Comparison of ENCODE assay signal across 17 cellular contexts in the genomic region with DNA sequence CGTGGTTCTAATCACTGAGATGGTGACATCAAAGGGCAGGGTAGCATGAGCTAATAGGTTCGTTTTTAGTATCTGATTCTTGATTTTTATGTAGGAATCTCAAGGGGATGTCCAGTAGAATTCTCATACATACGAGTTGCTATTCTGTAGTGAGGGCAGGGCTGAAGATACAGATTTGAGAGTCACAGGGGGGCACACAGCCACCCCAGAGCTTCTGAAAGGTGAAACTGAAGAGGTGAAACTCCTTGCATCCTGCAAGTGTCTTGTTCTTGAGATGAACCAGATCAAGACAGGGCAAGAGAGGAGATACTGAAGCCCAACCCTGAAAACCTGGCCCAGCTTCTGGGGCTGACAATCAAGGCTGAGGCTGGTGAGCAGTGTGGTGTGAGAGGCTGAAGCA. TPM values are rescaled to one million over a fixed set of nuclear protein-coding genes. Genes with fewer than 3 reads are reported as not detected.
DNase-seq lines count a peak whose midpoint lies in the region; ATAC-seq and TF ChIP-seq lines count a peak whose summit lies in the region.
"Had no signal": no experiment of that assay in that cellular context is flagged by ENCODE, and none has a peak within 500 bp of the region (broad histone marks: within the 10 kb centered on the region; RNA-seq: fewer than 3 reads in every experiment).

No MANE protein-coding gene starts in this region.

- no TSS peak for BruUV-seq in PC-3 (replicated peaks; lab: Mats Ljungman, UMichigan)

- peak overlapping the region; percentile 16 for H3K27ac Mint-ChIP-seq in activated CD4-positive, alpha-beta memory T cell treated with anti-CD3 and anti-CD28 coated beads for 36 hours
- H3K27ac Mint-ChIP-seq in activated CD4-positive, alpha-beta memory T cell treated with anti-CD3 and anti-CD28 coated beads, Interleukin-2, amount 10 ng/mL, durations not matched to agents 7 days and 5 days: no peak overlapping the region
- H3K27ac Mint-ChIP-seq in chondrocyte (ENCODE audit: unreplicated experiment): peak overlapping the region; percentile 20
- H3K27ac Mint-ChIP-seq in effector memory CD8-positive, alpha-beta T cell: no peak overlapping the region
- H3K27ac Mint-ChIP-seq: activated naive CD4-positive, alpha-beta T cell treated with anti-CD3 and anti-CD28 coated beads, Interleukin-2, amount 10 ng/mL, durations not matched to agents 7 days and 5 days; dendritic cell treated with granulocyte-macrophage colony-stimulating factor and Interleukin-4, amounts not matched to agents 40 ng/mL and 50 ng/mL, for 4 days had no signal

- no peak overlapping the region for H3K9ac ChIP-seq in PC-3 (ENCODE audit: low read length)
- H3K9ac ChIP-seq: parathyroid adenoma had no signal

- H3K4me3 Mint-ChIP-seq in activated CD4-positive, alpha-beta memory T cell treated with anti-CD3 and anti-CD28 coated beads for 36 hours: no peak overlapping the region
- H3K4me3 Mint-ChIP-seq in activated CD4-positive, alpha-beta memory T cell treated with anti-CD3 and anti-CD28 coated beads, Interleukin-2, amount 10 ng/mL, durations not matched to agents 7 days and 5 days: no peak overlapping the region
- H3K4me3 Mint-ChIP-seq in chondrocyte (ENCODE audit: unreplicated experiment): no peak overlapping the region
- H3K4me3 Mint-ChIP-seq in effector memory CD8-positive, alpha-beta T cell: no peak overlapping the region
- H3K4me3 Mint-ChIP-seq: activated naive CD4-positive, alpha-beta T cell treated with anti-CD3 and anti-CD28 coated beads, Interleukin-2, amount 10 ng/mL, durations not matched to agents 7 days and 5 days; dendritic cell treated with granulocyte-macrophage colony-stimulating factor and Interleukin-4, amounts not matched to agents 40 ng/mL and 50 ng/mL, for 4 days had no signal

- POLR2A ChIA-PET in activated CD4-positive, alpha-beta memory T cell treated with anti-CD3 and anti-CD28 coated beads for 36 hours (lab: Charles Lee): interaction anchor here (0.7 kb wide), 1 partner anchor 113 kb away, joined by 3 read pairs; no protein-coding TSS in a partner anchor
- POLR2A ChIA-PET in activated CD4-positive, alpha-beta memory T cell treated with anti-CD3 and anti-CD28 coated beads, Interleukin-2, amount 10 ng/mL, durations not matched to agents 7 days and 5 days (lab: Charles Lee): no interaction called here
- POLR2A ChIA-PET in PC-3 (lab: Charles Lee; ENCODE audit: unreplicated experiment): no interaction called here

- no peaks in the 10 kb centered on the region for H3F3A ChIP-seq in PC-3 (ENCODE audit: low read length, unreplicated experiment)

- no peaks in the 10 kb centered on the region for H3K27me3 Mint-ChIP-seq in activated CD4-positive, alpha-beta memory T cell treated with anti-CD3 and anti-CD28 coated beads for 36 hours
- peaks cover 2% of the 10 kb centered on the region for H3K27me3 Mint-ChIP-seq in activated CD4-positive, alpha-beta memory T cell treated with anti-CD3 and anti-CD28 coated beads, Interleukin-2, amount 10 ng/mL, durations not matched to agents 7 days and 5 days
- no peaks in the 10 kb centered on the region for H3K27me3 Mint-ChIP-seq in chondrocyte (ENCODE audit: low read depth)
- peaks cover 16 to 30% of the 10 kb centered on the region in 2 donors for H3K27me3 Mint-ChIP-seq in effector memory CD8-positive, alpha-beta T cell
- H3K27me3 Mint-ChIP-seq: dendritic cell treated with granulocyte-macrophage colony-stimulating factor and Interleukin-4, amounts not matched to agents 40 ng/mL and 50 ng/mL, for 4 days had no signal

- no peaks in the 10 kb centered on the region for H3K27me3 ChIP-seq in PC-3 (ENCODE audit: low read length)
- H3K27me3 ChIP-seq: suprapubic skin had no signal

- intact Hi-C loops in activated CD4-positive, alpha-beta memory T cell treated with anti-CD3 and anti-CD28 coated beads for 36 hours (cut with micrococcal nuclease): loop anchor here (1.0 to 2.0 kb wide), 2 partner anchors 13 to 36 kb away; a partner anchor contains a TSS
- intact Hi-C loops in PC-3 (cut with micrococcal nuclease): no loop called here

- no peaks in the 10 kb centered on the region for H3K9me3 ChIP-seq in PC-3 (ENCODE audit: low read length)
- H3K9me3 ChIP-seq: suprapubic skin had no signal

- H3K4me1 ChIP-seq in PC-3 (ENCODE audit: insufficient read depth, low read length): peaks cover 10% of the 10 kb centered on the region; the same call in 1 of the 2 replicates
- H3K4me1 ChIP-seq: parathyroid adenoma, suprapubic skin had no signal

- H3K79me2 ChIP-seq in PC-3 (ENCODE audit: low read length): no peaks in the 10 kb centered on the region
- H3K79me2 ChIP-seq: parathyroid adenoma had no signal

- H3K4me3 ChIP-seq in PC-3 (ENCODE audit: low read length): no peak overlapping the region
- H3K4me3 ChIP-seq: suprapubic skin had no signal

- TF ChIP-seq CTCF in chondrocyte (IDR thresholded peaks at IDR 0.05) (no peak), PC-3 (conservative IDR thresholded peaks at IDR 0.05; ENCODE audit: low read depth, low read length) (no peak)

- peaks cover 32% of the 10 kb centered on the region for H3K4me1 Mint-ChIP-seq in activated CD4-positive, alpha-beta memory T cell treated with anti-CD3 and anti-CD28 coated beads for 36 hours (ENCODE audit: low read depth)
- H3K4me1 Mint-ChIP-seq in activated CD4-positive, alpha-beta memory T cell treated with anti-CD3 and anti-CD28 coated beads, Interleukin-2, amount 10 ng/mL, durations not matched to agents 7 days and 5 days: peaks cover 7% of the 10 kb centered on the region
- peaks cover 27% of the 10 kb centered on the region for H3K4me1 Mint-ChIP-seq in chondrocyte (ENCODE audit: low read depth)
- H3K4me1 Mint-ChIP-seq in effector memory CD8-positive, alpha-beta T cell (ENCODE audit: low read depth in 2 of 2): no peaks in the 10 kb centered on the region

- CTCF ChIA-PET in activated CD4-positive, alpha-beta memory T cell treated with anti-CD3 and anti-CD28 coated beads for 36 hours (lab: Charles Lee): interaction anchor here (0.6 to 2.8 kb wide), 6 partner anchors 12 to 170 kb away, joined by 3 to 13 read pairs (median 4); no protein-coding TSS in a partner anchor
- CTCF ChIA-PET in activated CD4-positive, alpha-beta memory T cell treated with anti-CD3 and anti-CD28 coated beads, Interleukin-2, amount 10 ng/mL, durations not matched to agents 7 days and 5 days (lab: Charles Lee): interaction anchor here (0.8 to 1.6 kb wide), 3 partner anchors 11 to 146 kb away, joined by 3 to 7 read pairs (median 5); no protein-coding TSS in a partner anchor
- CTCF ChIA-PET in PC-3 (lab: Charles Lee): no interaction called here

- no peak for DNase-seq in activated CD4-positive, alpha-beta memory T cell treated with anti-CD3 and anti-CD28 coated beads for 36 hours
- no peak for DNase-seq in activated CD4-positive, alpha-beta memory T cell treated with anti-CD3 and anti-CD28 coated beads, Interleukin-2, amount 10 ng/mL, durations not matched to agents 7 days and 5 days
- DNase-seq in chondrocyte (ENCODE audit: low spot score) (no peak), PC-3 (no peak), COR-L47 (lab: John Stamatoyannopoulos, UW) (no peak)
- DNase-seq in effector memory CD8-positive, alpha-beta T cell: no peak
- DNase-seq: activated CD4-positive, CD25-positive, alpha-beta regulatory T cell; activated naive CD4-positive, alpha-beta T cell treated with anti-CD3 and anti-CD28 coated beads, Interleukin-2, amount 10 ng/mL, durations not matched to agents 7 days and 5 days; KBM-7; left ventricle myocardium superior; stimulated activated CD4-positive, alpha-beta T cell treated with anti-CD3 and anti-CD28 coated beads, Interleukin-4, amount 100 ng/mL, for 1 hour had no signal

- peak; percentile 90 for ATAC-seq in GM21529 (IDR thresholded peaks at IDR 0.05; ENCODE audit: unreplicated experiment)
- peak; percentile 83 for ATAC-seq in HG03066 (IDR thresholded peaks at IDR 0.05; ENCODE audit: low read depth, unreplicated experiment)
- no peak for ATAC-seq in PC-3
- no peak for ATAC-seq in effector memory CD8-positive, alpha-beta T cell (replicated peaks)
- ATAC-seq: left ventricle myocardium superior had no signal

- H4K20me1 ChIP-seq in PC-3 (ENCODE audit: low read length): no peaks in the 10 kb centered on the region

- no peaks in the 10 kb centered on the region for H3K36me3 Mint-ChIP-seq in activated CD4-positive, alpha-beta memory T cell treated with anti-CD3 and anti-CD28 coated beads for 36 hours
- H3K36me3 Mint-ChIP-seq in activated CD4-positive, alpha-beta memory T cell treated with anti-CD3 and anti-CD28 coated beads, Interleukin-2, amount 10 ng/mL, durations not matched to agents 7 days and 5 days (ENCODE audit: low read depth): no peaks in the 10 kb centered on the region
- no peaks in the 10 kb centered on the region for H3K36me3 Mint-ChIP-seq in chondrocyte (ENCODE audit: low read depth)
- no peaks in the 10 kb centered on the region for H3K36me3 Mint-ChIP-seq in effector memory CD8-positive, alpha-beta T cell (ENCODE audit: insufficient read depth)
- H3K36me3 Mint-ChIP-seq: activated naive CD4-positive, alpha-beta T cell treated with anti-CD3 and anti-CD28 coated beads, Interleukin-2, amount 10 ng/mL, durations not matched to agents 7 days and 5 days had no signal

- no peak overlapping the region for H2AFZ ChIP-seq in PC-3 (ENCODE audit: low read length)
- H2AFZ ChIP-seq: parathyroid adenoma had no signal

- H3K27ac ChIP-seq in PC-3 (ENCODE audit: low read length): no peak overlapping the region
- H3K27ac ChIP-seq: parathyroid adenoma, suprapubic skin had no signal

- H3K36me3 ChIP-seq in PC-3 (ENCODE audit: low read depth, low read length): no peaks in the 10 kb centered on the region
- H3K36me3 ChIP-seq: suprapubic skin had no signal

- no peak overlapping the region for H3K4me2 ChIP-seq in PC-3 (ENCODE audit: low read length)

- H3K9me3 Mint-ChIP-seq in activated CD4-positive, alpha-beta memory T cell treated with anti-CD3 and anti-CD28 coated beads for 36 hours: no peaks in the 10 kb centered on the region
- no peaks in the 10 kb centered on the region for H3K9me3 Mint-ChIP-seq in activated CD4-positive, alpha-beta memory T cell treated with anti-CD3 and anti-CD28 coated beads, Interleukin-2, amount 10 ng/mL, durations not matched to agents 7 days and 5 days
- H3K9me3 Mint-ChIP-seq in chondrocyte (ENCODE audit: low read depth): no peaks in the 10 kb centered on the region
- H3K9me3 Mint-ChIP-seq in effector memory CD8-positive, alpha-beta T cell: no peaks in the 10 kb centered on the region
- H3K9me3 Mint-ChIP-seq: activated naive CD4-positive, alpha-beta T cell treated with anti-CD3 and anti-CD28 coated beads, Interleukin-2, amount 10 ng/mL, durations not matched to agents 7 days and 5 days; dendritic cell treated with granulocyte-macrophage colony-stimulating factor and Interleukin-4, amounts not matched to agents 40 ng/mL and 50 ng/mL, for 4 days had no signal

- H3K9me2 ChIP-seq in PC-3 (replicated peaks; ENCODE audit: low read length): no peaks in the 10 kb centered on the region

RNA-seq across cellular contexts. Expression of a gene that starts 35.6 kb away (rescaled TPM):
- 100 to 1,000 TPM; 175 to 180 TPM for total RNA-seq in activated CD4-positive, alpha-beta memory T cell treated with anti-CD3 and anti-CD28 coated beads for 36 hours
- total RNA-seq in activated CD4-positive, alpha-beta memory T cell treated with anti-CD3 and anti-CD28 coated beads, Interleukin-2, amount 10 ng/mL, durations not matched to agents 7 days and 5 days: 100 to 1,000 TPM; 331 to 343 TPM
- total RNA-seq in chondrocyte (94.9 to 119 TPM (median 105 TPM) in 3 replicates), PC-3 (2014; rRNA removed) (136 and 163 TPM in 2 replicates)

RNA-seq across cellular contexts. Expression of a gene that starts 42.3 kb away (rescaled TPM):
- total RNA-seq in activated CD4-positive, alpha-beta memory T cell treated with anti-CD3 and anti-CD28 coated beads for 36 hours: not detected
- total RNA-seq in activated CD4-positive, alpha-beta memory T cell treated with anti-CD3 and anti-CD28 coated beads, Interleukin-2, amount 10 ng/mL, durations not matched to agents 7 days and 5 days: not detected
- 0.50 to 0.51 TPM in 2 of 3 replicates, not detected in the other for total RNA-seq in chondrocyte
- total RNA-seq in PC-3 (2014; rRNA removed): 0.18 TPM in 1 of 2 replicates, not detected in the other
- total RNA-seq: left ventricle myocardium superior, Right ventricle myocardium superior had no signal

Comparison
In these comparisons a context has a peak if more than half of its experiments do, and no peak if none do; other contexts are left out.
1. H3K27ac Mint-ChIP-seq: peak in activated CD4-positive, alpha-beta memory T cell treated with anti-CD3 and anti-CD28 coated beads for 36 hours (single experiment) and chondrocyte (single experiment); none in activated CD4-positive, alpha-beta memory T cell treated with anti-CD3 and anti-CD28 coated beads, Interleukin-2, amount 10 ng/mL, durations not matched to agents 7 days and 5 days (single experiment) and effector memory CD8-positive, alpha-beta T cell (0 of 2).
2. ATAC-seq: peak in GM21529 (single experiment) and HG03066 (single experiment); none in PC-3 (single experiment) and effector memory CD8-positive, alpha-beta T cell (single experiment).